In the genomic region with DNA sequence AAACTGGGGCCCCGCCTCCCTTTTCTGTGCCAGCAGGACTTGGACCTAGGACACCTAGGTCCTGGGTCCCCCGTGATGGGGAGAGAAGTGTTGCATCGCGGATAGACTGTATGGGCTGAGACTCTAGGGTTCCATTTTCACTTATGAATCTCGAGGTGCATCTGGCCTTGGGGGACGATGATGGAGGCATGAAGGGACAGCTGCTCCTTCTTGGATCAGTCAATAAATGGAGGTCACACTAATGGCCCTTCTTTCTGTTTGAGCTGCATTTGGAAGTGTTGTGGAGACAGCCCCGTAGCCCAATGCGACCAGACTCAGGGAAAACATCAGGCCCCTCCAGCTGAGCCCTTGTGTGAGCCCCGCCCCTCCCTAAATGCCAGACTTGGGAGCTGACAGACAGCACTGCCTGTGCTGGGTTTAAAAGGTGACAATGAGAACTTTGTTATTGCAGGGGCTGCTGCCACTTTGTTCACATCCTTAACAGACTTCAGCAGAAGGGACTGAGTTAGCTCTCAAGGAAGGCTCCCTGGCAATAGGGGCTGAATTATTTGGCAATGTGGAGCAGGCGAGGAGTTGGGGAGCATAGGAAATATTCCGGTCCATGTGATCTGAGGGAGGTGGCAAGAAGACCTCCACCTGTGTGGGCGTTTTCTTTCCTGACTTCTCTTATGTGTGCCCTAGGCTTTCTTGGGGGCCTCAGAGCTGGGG, we compare ENCODE assay signal across 1 cellular context.
TF ChIP-seq lines count a peak whose summit lies in the region.

No MANE protein-coding gene starts in this region.

TF ChIP-seq in neural cell, 6 proteins besides CTCF, POLR2A, EP300 and RAD21 (continued from another document):
- TF ChIP-seq, protein P1, sequence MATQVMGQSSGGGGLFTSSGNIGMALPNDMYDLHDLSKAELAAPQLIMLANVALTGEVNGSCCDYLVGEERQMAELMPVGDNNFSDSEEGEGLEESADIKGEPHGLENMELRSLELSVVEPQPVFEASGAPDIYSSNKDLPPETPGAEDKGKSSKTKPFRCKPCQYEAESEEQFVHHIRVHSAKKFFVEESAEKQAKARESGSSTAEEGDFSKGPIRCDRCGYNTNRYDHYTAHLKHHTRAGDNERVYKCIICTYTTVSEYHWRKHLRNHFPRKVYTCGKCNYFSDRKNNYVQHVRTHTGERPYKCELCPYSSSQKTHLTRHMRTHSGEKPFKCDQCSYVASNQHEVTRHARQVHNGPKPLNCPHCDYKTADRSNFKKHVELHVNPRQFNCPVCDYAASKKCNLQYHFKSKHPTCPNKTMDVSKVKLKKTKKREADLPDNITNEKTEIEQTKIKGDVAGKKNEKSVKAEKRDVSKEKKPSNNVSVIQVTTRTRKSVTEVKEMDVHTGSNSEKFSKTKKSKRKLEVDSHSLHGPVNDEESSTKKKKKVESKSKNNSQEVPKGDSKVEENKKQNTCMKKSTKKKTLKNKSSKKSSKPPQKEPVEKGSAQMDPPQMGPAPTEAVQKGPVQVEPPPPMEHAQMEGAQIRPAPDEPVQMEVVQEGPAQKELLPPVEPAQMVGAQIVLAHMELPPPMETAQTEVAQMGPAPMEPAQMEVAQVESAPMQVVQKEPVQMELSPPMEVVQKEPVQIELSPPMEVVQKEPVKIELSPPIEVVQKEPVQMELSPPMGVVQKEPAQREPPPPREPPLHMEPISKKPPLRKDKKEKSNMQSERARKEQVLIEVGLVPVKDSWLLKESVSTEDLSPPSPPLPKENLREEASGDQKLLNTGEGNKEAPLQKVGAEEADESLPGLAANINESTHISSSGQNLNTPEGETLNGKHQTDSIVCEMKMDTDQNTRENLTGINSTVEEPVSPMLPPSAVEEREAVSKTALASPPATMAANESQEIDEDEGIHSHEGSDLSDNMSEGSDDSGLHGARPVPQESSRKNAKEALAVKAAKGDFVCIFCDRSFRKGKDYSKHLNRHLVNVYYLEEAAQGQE (IDR thresholded peaks at IDR 0.05; ENCODE audit: borderline replicate concordance): no peak
- no peak for TF ChIP-seq SMC3 (conservative IDR thresholded peaks at IDR 0.05; ENCODE audit: poor library complexity)
- TF ChIP-seq MXI1 (conservative IDR thresholded peaks at IDR 0.05; ENCODE audit: poor library complexity, severe bottlenecking): no peak
- no peak for TF ChIP-seq TAF1 (IDR thresholded peaks at IDR 0.05; ENCODE audit: low read depth)
